In the genomic region with DNA sequence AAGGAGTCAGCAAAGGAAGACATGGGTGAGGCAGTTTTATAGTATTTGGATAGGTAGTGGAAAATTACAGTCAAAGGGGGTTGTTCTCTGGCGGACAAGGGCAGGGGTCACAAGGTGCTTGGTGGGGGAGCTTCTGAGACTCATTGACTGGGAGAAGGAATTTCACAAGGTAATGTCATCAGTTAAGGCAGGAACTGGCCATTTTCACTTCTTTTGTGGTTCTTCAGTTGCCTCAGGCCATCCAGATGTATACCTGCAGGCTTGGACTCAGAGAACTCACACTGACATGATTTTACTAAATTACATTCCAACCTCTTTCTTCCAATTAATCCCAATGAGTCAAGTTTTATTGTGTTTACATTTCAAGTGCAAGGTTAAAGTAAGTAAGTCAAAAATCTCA, we compare ENCODE assay signal across 25 cellular contexts.
"Had no signal": no experiment of that assay in that cellular context is flagged by ENCODE, and none has a peak within 500 bp of the region (broad histone marks: within the 10 kb centered on the region; RNA-seq: fewer than 3 reads in every experiment).

No MANE protein-coding gene starts in this region.

- H3K36me3 Mint-ChIP-seq: activated naive CD8-positive, alpha-beta T cell; mesothelial cell of epicardium; neural progenitor cell; stimulated activated memory B cell treated with anti-CD40 and anti-IgM and Interleukin-4, amounts not matched to agents 10 μg/mL and 1 μg/mL and 100 μg/mL, for 72 hours had no signal

- H3K4me3 ChIP-seq: adrenal gland, ascending aorta, left lung, neural progenitor cell, sigmoid colon, smooth muscle cell, stomach, suprapubic skin, tibial nerve, uterus had no signal

- ATAC-seq: foreskin keratinocyte; left lung; naive thymus-derived CD8-positive, alpha-beta T cell; stimulated activated memory B cell treated with anti-CD40 and anti-IgM and Interleukin-4, amounts not matched to agents 10 μg/mL and 1 μg/mL and 100 μg/mL, for 72 hours had no signal

- H3K36me3 ChIP-seq: adrenal gland, ascending aorta, brain microvascular endothelial cell, left lung, neural progenitor cell, sigmoid colon, stomach, suprapubic skin, tibial nerve, uterus had no signal

- H3K27ac ChIP-seq: adrenal gland, ascending aorta, brain microvascular endothelial cell, foreskin keratinocyte, left lung, neural progenitor cell, sigmoid colon, stomach, suprapubic skin, tibial nerve, uterus had no signal

- H3K9ac ChIP-seq: neural progenitor cell had no signal

- H2AFZ ChIP-seq: neural progenitor cell had no signal

- H3K4me1 ChIP-seq: adrenal gland, ascending aorta, foreskin keratinocyte, left lung, sigmoid colon, stomach, suprapubic skin, tibial nerve, uterus had no signal

- H3K9me3 ChIP-seq: adrenal gland, ascending aorta, stomach, suprapubic skin, tibial nerve, uterus had no signal

- H3K27ac Mint-ChIP-seq: activated naive CD8-positive, alpha-beta T cell; mesothelial cell of epicardium; naive thymus-derived CD8-positive, alpha-beta T cell; neural progenitor cell; stimulated activated memory B cell treated with anti-CD40 and anti-IgM and Interleukin-4, amounts not matched to agents 10 μg/mL and 1 μg/mL and 100 μg/mL, for 72 hours had no signal

- H3K4me2 ChIP-seq: neural progenitor cell, smooth muscle cell had no signal

- H3K4me1 Mint-ChIP-seq: naive thymus-derived CD8-positive, alpha-beta T cell; stimulated activated memory B cell treated with anti-CD40 and anti-IgM and Interleukin-4, amounts not matched to agents 10 μg/mL and 1 μg/mL and 100 μg/mL, for 72 hours had no signal

- H3K27me3 Mint-ChIP-seq: activated naive CD8-positive, alpha-beta T cell; stimulated activated memory B cell treated with anti-CD40 and anti-IgM and Interleukin-4, amounts not matched to agents 10 μg/mL and 1 μg/mL and 100 μg/mL, for 72 hours had no signal

- H3K4me3 Mint-ChIP-seq: activated naive CD8-positive, alpha-beta T cell; mesothelial cell of epicardium; naive thymus-derived CD8-positive, alpha-beta T cell; neural progenitor cell; stimulated activated memory B cell treated with anti-CD40 and anti-IgM and Interleukin-4, amounts not matched to agents 10 μg/mL and 1 μg/mL and 100 μg/mL, for 72 hours had no signal

- H3K27me3 ChIP-seq: adrenal gland, ascending aorta, brain microvascular endothelial cell, foreskin keratinocyte, left lung, neural progenitor cell, sigmoid colon, stomach, suprapubic skin, tibial nerve, uterus had no signal

- DNase-seq: activated CD4-positive, alpha-beta T cell treated with anti-CD3 and anti-CD28 coated beads, Interleukin-2, amount 50 U/mL, for 1 hour; activated CD4-positive, CD25-positive, alpha-beta regulatory T cell treated with anti-CD3 and anti-CD28 coated beads, Interleukin-2, amount 50 U/mL, for 72 hours; activated T-cell treated with anti-CD3 and anti-CD28 coated beads, Interleukin-2, amount 50 U/mL, for 1 hour; adrenal gland; brain microvascular endothelial cell; caudate nucleus; dermis blood vessel endothelial cell; effector CD8-positive, alpha-beta T cell; foreskin keratinocyte; hippocampal formation; left lung; naive thymus-derived CD8-positive, alpha-beta T cell; retina; sigmoid colon; stimulated activated CD4-positive, alpha-beta T cell treated with anti-CD3 and anti-CD28 coated beads, Interleukin-15, amount 100 ng/mL, for 24 hours; stomach; uterus had no signal
